Comparison of ENCODE assay signal across 8 cellular contexts in genomic region chr12:53079226-53080117, GRCh38. TPM values are rescaled to one million over a fixed set of nuclear protein-coding genes. Genes with fewer than 3 reads are reported as not detected.
DNase-seq lines count a peak whose midpoint lies in the region; ATAC-seq, FAIRE-seq and TF ChIP-seq lines count a peak whose summit lies in the region.

Gene SPRYD3, minus strand, starts transcription at chr12:53079390. Its CDS starts 57 bp downstream, at chr12:53079333.

- H3K27ac ChIP-seq in 22Rv1 (peak within 1 kb of the TSS; percentile 89), body of pancreas (peak within 1 kb of the TSS; percentile 69 to 95 (median 89)), iPS DF 6.9 (ENCODE audit: low read length) (no peak within 1 kb of the TSS)

- TF ChIP-seq CTCF in 22Rv1 (IDR thresholded peaks at IDR 0.05) (no peak), body of pancreas (IDR thresholded peaks at IDR 0.05) (peak in 2 of 7 experiments; percentile 3 to 6)

- H3K9me3 ChIP-seq in body of pancreas (no peaks in the 10 kb centered on the region), iPS DF 6.9 (ENCODE audit: control insufficient read depth, insufficient read depth, low read length) (no peaks in the 10 kb centered on the region)

- H3K4me1 ChIP-seq in body of pancreas (peaks cover 43% of the 10 kb centered on the region), iPS DF 6.9 (ENCODE audit: control insufficient read depth, insufficient read depth, low read length) (no peaks in the 10 kb centered on the region)

- peak within 1 kb of the TSS; percentile 52 to 84 for H3K4me3 ChIP-seq in body of pancreas
- H3K4me3 ChIP-seq in iPS DF 6.9 (ENCODE audit: low read length), result peak within 1 kb of the TSS; percentile 48; the same call in 1 of the 2 replicates
- peak within 1 kb of the TSS; percentile 66 for H3K4me3 ChIP-seq in skeletal muscle cell (ENCODE audit: low read depth, low read length)

- TF ChIP-seq POLR2A in body of pancreas (IDR thresholded peaks at IDR 0.05), result peak; percentile 90 to 92 (median 91)

- intact Hi-C loops in body of pancreas (cut with DNase I), result no loop called here

- WGBS in body of pancreas, 2 donors, result 2 to 5% methylated on average over 13 to 65 of the region's 67 CpGs
- no CpG with 5 or more reads among the region's 67 CpGs for WGBS in iPS DF 6.9 (ENCODE audit: insufficient coverage, insufficient read length)

- peak; percentile 90 for DNase-seq in NCI-H2107 treated with DMSO at 0.1 percent for 48 hours (lab: John Stamatoyannopoulos, UW; ENCODE audit: unreplicated experiment)
- peak; percentile 97 to 98 (median 98) for DNase-seq in body of pancreas
- DNase-seq in iPS DF 6.9 (ENCODE audit: low read depth, low spot score), result peak; percentile 61
- peak; percentile 92 for DNase-seq in skeletal muscle cell (ENCODE audit: low read depth)

- H3K36me3 ChIP-seq in body of pancreas (replicated peaks in 1 of 2; ENCODE audit: insufficient read depth in 1 of 2, low read depth in 2 of 2) (peaks cover 0 to 9% of the 10 kb centered on the region in 2 donors), iPS DF 6.9 (ENCODE audit: control insufficient read depth, insufficient read depth, low read length) (no peaks in the 10 kb centered on the region)

- peak; percentile 94 for ATAC-seq in GM18520 (IDR thresholded peaks at IDR 0.05; ENCODE audit: unreplicated experiment)
- ATAC-seq in HG03064 (IDR thresholded peaks at IDR 0.05; ENCODE audit: low read depth, unreplicated experiment), result peak; percentile 96
- peak; percentile 99 for ATAC-seq in body of pancreas

- no peaks in the 10 kb centered on the region for H3K27me3 ChIP-seq in body of pancreas
- H3K27me3 ChIP-seq in iPS DF 6.9 (ENCODE audit: control insufficient read depth, insufficient read depth, low read length), result no peaks in the 10 kb centered on the region

- peak; percentile 3 for FAIRE-seq in TTC549 (lab: Jason Lieb, UNC)

RNA-seq across cellular contexts. Expression of gene SPRYD3, which starts in this region (rescaled TPM):
- 10 to 100 TPM; 35.3 to 59.3 TPM for total RNA-seq in body of pancreas
